8 cellular contexts compared by ENCODE assay signal in the genomic region with DNA sequence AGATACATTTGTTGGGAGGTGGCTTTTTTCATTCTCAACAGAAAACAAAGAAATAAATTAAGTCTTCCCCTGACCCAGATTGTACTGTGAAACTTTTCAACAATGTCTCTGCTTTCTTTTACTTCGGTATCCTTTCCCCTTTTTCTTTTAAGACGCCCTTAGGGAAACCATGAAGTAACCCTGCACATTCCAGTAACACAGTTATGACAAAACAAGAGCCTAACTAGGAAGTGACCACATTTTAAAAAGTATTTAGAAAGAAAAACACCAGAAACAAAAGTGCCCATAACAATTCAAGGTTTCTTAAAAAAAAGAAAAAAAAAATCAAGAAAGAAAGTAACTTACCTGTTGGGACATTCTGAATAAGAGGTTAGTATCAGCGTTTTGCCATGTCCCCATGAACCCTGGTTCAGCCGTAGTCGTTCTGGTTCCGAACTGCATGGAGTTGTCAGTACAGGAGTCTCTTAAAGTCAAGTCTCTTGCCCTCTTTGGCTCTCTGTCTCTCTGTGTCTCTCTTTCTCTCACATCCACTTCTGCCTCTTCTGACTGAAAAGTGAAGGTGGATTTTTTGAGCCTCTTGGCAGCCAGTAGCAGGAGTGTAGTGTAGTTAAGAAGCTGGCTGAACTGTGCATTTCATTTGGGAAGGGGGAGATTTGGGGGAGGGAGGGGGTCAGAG.
A peak's percentile ranks its signal among the peaks of the same experiment; 100 is the strongest.
DNase-seq lines count a peak whose midpoint lies in the region; ATAC-seq and TF ChIP-seq lines count a peak whose summit lies in the region.

No MANE protein-coding gene starts in this region.

- H3K27me3 Mint-ChIP-seq in natural killer cell (ENCODE audit: low read depth in 2 of 2) (peaks cover 24 to 28% of the 10 kb centered on the region in 2 donors), T-cell (peaks cover 29 to 34% of the 10 kb centered on the region in 2 donors)

- peaks cover 3 to 72% (median 58%) of the 10 kb centered on the region in 4 donors for H3K4me1 ChIP-seq in esophagus muscularis mucosa

- TF ChIP-seq CTCF in esophagus muscularis mucosa (IDR thresholded peaks at IDR 0.05) (no peak), natural killer cell (IDR thresholded peaks at IDR 0.05) (no peak)

- ATAC-seq in natural killer cell (no peak), T-cell (replicated peaks in 1 of 4) (no peak)

- CTCF ChIA-PET in T-cell (lab: Charles Lee) = no interaction called here

- intact Hi-C loops in esophagus muscularis mucosa (cut with DNase I) = loop anchor here (5.0 to 10.0 kb wide), 2 partner anchors 140 to 533 kb away; no protein-coding TSS in a partner anchor
- intact Hi-C loops in natural killer cell (cut with micrococcal nuclease) = loop anchor here (2.0 kb wide), 1 partner anchor 15 kb away; no protein-coding TSS in a partner anchor

- H3K27ac Mint-ChIP-seq in natural killer cell (peak overlapping the region; percentile 14 to 70), T-cell (no peak overlapping the region)

- no peaks in the 10 kb centered on the region for H3K9me3 ChIP-seq in esophagus muscularis mucosa

- peak overlapping the region; percentile 87 to 96 (median 93) for H3K27ac ChIP-seq in esophagus muscularis mucosa (replicated peaks in 1 of 4)

- POLR2A ChIA-PET in T-cell (lab: Charles Lee) = no interaction called here

- H3K36me3 Mint-ChIP-seq in natural killer cell (no peaks in the 10 kb centered on the region), T-cell (no peaks in the 10 kb centered on the region)

- H3K4me1 Mint-ChIP-seq in natural killer cell (peaks cover 34 to 37% of the 10 kb centered on the region in 2 donors), T-cell (peaks cover 0 to 3% (median 3%) of the 10 kb centered on the region in 3 donors)

- H3K36me3 ChIP-seq in esophagus muscularis mucosa = no peaks in the 10 kb centered on the region

- H3K27me3 ChIP-seq in esophagus muscularis mucosa = no peaks in the 10 kb centered on the region

- WGBS in esophagus muscularis mucosa = 10% methylated on average over 6 of the region's 6 CpGs

- DNase-seq in AG08396 (ENCODE audit: low spot score) = peak; percentile 8
- peak; percentile 86 for DNase-seq in NCI-H69 (lab: John Stamatoyannopoulos, UW)
- DNase-seq in esophagus muscularis mucosa (ENCODE audit: extremely low spot score) = no peak
- no peak for DNase-seq in natural killer cell
- DNase-seq in T-cell = no peak
- no peak for DNase-seq in HUDEP-2 (lab: John Stamatoyannopoulos, UW; ENCODE audit: unreplicated experiment in 76 of 76)
- DNase-seq in ureter (ENCODE audit: low spot score) = no peak
- no peak for DNase-seq in A172 (ENCODE audit: low spot score)

- no peaks in the 10 kb centered on the region for H3K9me3 Mint-ChIP-seq in natural killer cell
- peaks cover 0 to 12% (median 0%) of the 10 kb centered on the region in 3 donors for H3K9me3 Mint-ChIP-seq in T-cell

- TF ChIP-seq POLR2A in esophagus muscularis mucosa (IDR thresholded peaks at IDR 0.05; ENCODE audit: low read depth) = no peak

- peak overlapping the region; percentile 58 to 71 (median 66) for H3K4me3 ChIP-seq in esophagus muscularis mucosa

- no peak for TF ChIP-seq EP300 in esophagus muscularis mucosa (IDR thresholded peaks at IDR 0.05)

- peak overlapping the region; percentile 81 for H3K4me3 Mint-ChIP-seq in natural killer cell
- no peak overlapping the region for H3K4me3 Mint-ChIP-seq in T-cell

Comparison
In these comparisons a context has a peak if more than half of its experiments do, and no peak if none do; other contexts are left out.
1. DNase-seq: peak in AG08396 (single experiment) and NCI-H69 (single experiment); none in esophagus muscularis mucosa (single experiment), natural killer cell (single experiment), T-cell (0 of 34), HUDEP-2 (0 of 76), ureter (single experiment) and A172 (single experiment).
2. H3K27ac Mint-ChIP-seq: peak in natural killer cell (2 of 2); none in T-cell (0 of 2).